ENCODE assay signal across 8 cellular contexts in the genomic region with DNA sequence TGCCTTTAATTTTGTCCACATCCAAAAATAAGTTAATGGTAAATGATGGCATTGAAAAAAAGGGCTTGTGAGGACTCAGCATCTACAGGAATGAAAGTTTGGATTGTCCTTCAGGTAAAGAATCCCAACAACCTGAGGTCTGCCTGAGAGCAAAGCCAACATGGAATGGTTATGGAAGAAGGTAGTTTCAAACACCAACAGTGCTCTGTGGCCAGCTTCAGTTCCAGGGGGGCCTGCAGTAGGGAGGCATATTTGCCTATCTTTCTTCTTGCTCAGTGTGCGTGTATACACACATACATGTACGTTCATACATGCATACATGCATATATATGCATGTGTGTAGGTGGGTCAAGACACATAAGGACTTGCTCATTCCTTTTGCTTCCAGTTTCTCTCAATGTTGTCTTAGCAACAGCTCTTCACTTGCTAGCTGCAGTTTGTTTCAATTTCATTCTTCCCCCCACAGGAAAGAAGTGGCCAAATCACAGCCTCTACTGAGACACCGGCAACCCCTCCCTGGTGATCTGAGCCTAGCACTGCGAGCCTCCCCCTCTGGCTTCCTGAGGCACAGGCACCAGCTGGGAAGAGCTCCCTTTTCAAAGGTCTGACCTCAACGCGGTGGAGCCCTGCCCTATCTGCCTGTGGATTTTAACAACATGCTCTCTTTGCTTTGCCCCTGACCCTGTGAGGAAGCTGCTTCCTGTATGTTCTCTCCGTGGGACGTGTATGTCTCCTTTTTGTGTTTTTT.
DNase-seq lines count a peak whose midpoint lies in the region; ATAC-seq and TF ChIP-seq lines count a peak whose summit lies in the region.

No MANE protein-coding gene starts in this region.

- DNase-seq in activated T-helper 9 cell treated with anti-CD3 and anti-CD28 coated beads, Interleukin-2, amount 50 U/mL, for 16 hours (ENCODE audit: low read depth) = peak; percentile 24
- DNase-seq in hepatic stellate cell (ENCODE audit: low spot score) = peak; percentile 78
- DNase-seq in stomach = peak; percentile 34
- DNase-seq in DMS53 treated with DMSO at 0.1 percent for 48 hours (lab: John Stamatoyannopoulos, UW; ENCODE audit: unreplicated experiment) = no peak
- DNase-seq in DMS153 treated with DMSO at 0.1 percent for 48 hours (lab: John Stamatoyannopoulos, UW; ENCODE audit: unreplicated experiment) = no peak

- no peak overlapping the region for H3K4me3 ChIP-seq in stomach

- TF ChIP-seq EP300 in stomach (IDR thresholded peaks at IDR 0.05) = no peak

- ATAC-seq in GM21423 (IDR thresholded peaks at IDR 0.05; ENCODE audit: unreplicated experiment) = peak; percentile 93
- ATAC-seq in HG03571 (IDR thresholded peaks at IDR 0.05; ENCODE audit: unreplicated experiment) = peak; percentile 87

- WGBS in stomach, 5 donors = 25 to 29% (median 26%) methylated on average over 8 of the region's 8 CpGs

- no peaks in the 10 kb centered on the region for H3K9me3 ChIP-seq in stomach

- TF ChIP-seq POLR2A in GM10847 (IDR thresholded peaks at IDR 0.05; ENCODE audit: extremely low read depth, insufficient read length) = peak; percentile 28
- TF ChIP-seq POLR2A in stomach (IDR thresholded peaks at IDR 0.05) = no peak

- TF ChIP-seq CTCF in stomach (IDR thresholded peaks at IDR 0.05) = no peak

- H3K27ac ChIP-seq in stomach = peak overlapping the region in 4 of 5 donors; percentile 11 to 68 (median 29)

- H3K36me3 ChIP-seq in stomach = no peaks in the 10 kb centered on the region

- intact Hi-C loops in stomach (cut with DNase I; ENCODE audit: low total_unique reads) = no loop called here

- H3K27me3 ChIP-seq in stomach = peaks cover 0 to 14% (median 0%) of the 10 kb centered on the region in 3 donors

- H3K4me1 ChIP-seq in stomach = peaks cover 0 to 19% (median 10%) of the 10 kb centered on the region in 4 donors

Comparison
In these comparisons a context has a peak if more than half of its experiments do, and no peak if none do; other contexts are left out.
1. DNase-seq: peak in activated T-helper 9 cell treated with anti-CD3 and anti-CD28 coated beads, Interleukin-2, amount 50 U/mL, for 16 hours (single experiment), hepatic stellate cell (single experiment) and stomach (single experiment); none in DMS53 treated with DMSO at 0.1 percent for 48 hours (single experiment) and DMS153 treated with DMSO at 0.1 percent for 48 hours (single experiment).